Comparison of ENCODE assay signal across 8 cellular contexts in the genomic region with DNA sequence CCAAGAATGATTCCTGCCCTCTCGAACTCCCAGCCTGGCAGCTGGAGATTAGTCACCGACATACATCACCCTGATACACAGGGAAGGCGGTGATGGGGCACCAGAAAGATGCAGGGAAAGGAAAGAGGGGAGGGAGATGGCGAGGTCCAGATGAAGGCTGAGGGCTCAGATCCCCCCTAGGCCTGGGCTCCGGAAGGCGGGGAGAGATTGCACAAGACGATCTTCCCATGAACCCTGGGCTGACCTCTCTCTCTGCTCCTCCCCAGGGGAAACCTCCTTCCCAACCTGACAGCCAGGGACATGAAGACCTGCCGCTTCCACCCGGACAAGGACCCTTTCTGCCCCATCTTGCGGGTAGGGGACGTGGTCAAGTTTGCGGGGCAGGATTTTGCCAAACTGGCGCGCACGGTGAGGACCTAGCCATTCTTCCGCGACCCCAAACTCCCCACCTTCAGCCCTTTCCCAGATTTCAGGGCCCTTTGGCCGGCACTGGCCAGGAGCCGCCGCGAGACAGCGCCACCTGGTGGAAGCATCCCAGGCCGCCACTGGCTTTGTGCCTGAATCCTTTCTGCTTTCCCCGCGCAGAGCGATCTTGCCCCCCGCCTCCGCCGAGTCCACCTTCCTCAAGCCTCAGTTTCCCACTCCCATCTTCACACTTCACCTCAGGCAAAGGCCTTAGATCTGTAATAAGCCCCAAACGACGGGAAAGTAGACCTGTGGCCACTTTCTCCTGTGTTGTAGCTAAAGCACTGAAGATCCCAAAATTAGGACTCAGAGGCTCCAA. TPM values are rescaled to one million over a fixed set of nuclear protein-coding genes. Genes with fewer than 3 reads are reported as not detected.
A peak's percentile ranks its signal among the peaks of the same experiment; 100 is the strongest.
DNase-seq lines count a peak whose midpoint lies in the region; ATAC-seq and TF ChIP-seq lines count a peak whose summit lies in the region.

No MANE protein-coding gene starts in this region.

- ATAC-seq in HG03066 (IDR thresholded peaks at IDR 0.05; ENCODE audit: low read depth, unreplicated experiment), result peak; percentile 54
- ATAC-seq in body of pancreas, result peak; percentile 69
- no peak for ATAC-seq in HG03159 (IDR thresholded peaks at IDR 0.05; ENCODE audit: unreplicated experiment)
- ATAC-seq in HG03469 (IDR thresholded peaks at IDR 0.05; ENCODE audit: unreplicated experiment), result no peak

- DNase-seq in C1 segment of cervical spinal cord (lab: John Stamatoyannopoulos, UW), result peak in 12 of 14 donors; percentile 3 to 72 (median 29)
- DNase-seq in T1000 (lab: John Stamatoyannopoulos, UW), result peak; percentile 27
- DNase-seq in body of pancreas, result peak; percentile 54 to 71 (median 68)
- DNase-seq in iPS-NIHi7 (ENCODE audit: extremely low spot score), result peak; percentile 90
- peak; percentile 15 to 46 for DNase-seq in stimulated activated CD4-positive, alpha-beta T cell treated with anti-CD3 and anti-CD28 coated beads, Interleukin-1b, Interleukin-23, amount 100 ng/mL, for 1 hour (ENCODE audit: low read depth in 2 of 2)

- 18 to 39% methylated on average over 9 to 31 of the region's 31 CpGs for WGBS in body of pancreas, 2 donors

- peaks cover 13% of the 10 kb centered on the region for H3K4me1 ChIP-seq in body of pancreas

- no peaks in the 10 kb centered on the region for H3K36me3 ChIP-seq in body of pancreas (replicated peaks in 1 of 2; ENCODE audit: insufficient read depth in 1 of 2, low read depth in 2 of 2)

- no peak overlapping the region for H3K27ac ChIP-seq in body of pancreas

- peak; percentile 74 to 94 (median 85) for TF ChIP-seq CTCF in body of pancreas (IDR thresholded peaks at IDR 0.05)

- TF ChIP-seq POLR2A in body of pancreas (IDR thresholded peaks at IDR 0.05), result no peak

- H3K27me3 ChIP-seq in body of pancreas, result no peaks in the 10 kb centered on the region

- no peaks in the 10 kb centered on the region for H3K9me3 ChIP-seq in body of pancreas

- no peak overlapping the region for H3K4me3 ChIP-seq in body of pancreas

- intact Hi-C loops in body of pancreas (cut with DNase I), result loop anchor here (10.0 kb wide), 1 partner anchor 295 kb away; the partner anchor contains the start of gene YPEL4

RNA-seq across cellular contexts. Expression of gene P2RX3, which starts 11.5 kb away (rescaled TPM):
- total RNA-seq in body of pancreas, result not detected

RNA-seq across cellular contexts. Expression of gene SSRP1, which starts 14.0 kb away (rescaled TPM):
- total RNA-seq in body of pancreas, result 10 to 100 TPM; 44.2 to 51.9 TPM

RNA-seq across cellular contexts. Expression of gene TNKS1BP1, which starts 24.9 kb away (rescaled TPM):
- total RNA-seq in body of pancreas, result 100 to 1,000 TPM in 1 of 2 donors, 10 to 100 TPM in 1; 83.5 to 115 TPM

RNA-seq across cellular contexts. Expression of gene PRG3, which starts 31.3 kb away (rescaled TPM):
- total RNA-seq in body of pancreas, result not detected

RNA-seq across cellular contexts. Expression of gene PRG2, which starts 40.8 kb away (rescaled TPM):
- not detected for total RNA-seq in body of pancreas

Comparison
In these comparisons a context has a peak if more than half of its experiments do, and no peak if none do; other contexts are left out.
1. DNase-seq: peak in every context shown above with its lines; median percentile 90 in iPS-NIHi7; 68 in body of pancreas; 30 in stimulated activated CD4-positive, alpha-beta T cell treated with anti-CD3 and anti-CD28 coated beads, Interleukin-1b, Interleukin-23, amount 100 ng/mL, for 1 hour; 29 in C1 segment of cervical spinal cord; 27 in T1000.
2. ATAC-seq: peak in HG03066 (single experiment) and body of pancreas (single experiment); none in HG03159 (single experiment) and HG03469 (single experiment).